ENCODE assay signal across 8 cellular contexts in genomic region chr16:720990-721764, GRCh38. TPM values are rescaled to one million over a fixed set of nuclear protein-coding genes. Genes with fewer than 3 reads are reported as not detected.
A peak's percentile ranks its signal among the peaks of the same experiment; 100 is the strongest.
DNase-seq lines count a peak whose midpoint lies in the region; ATAC-seq and TF ChIP-seq lines count a peak whose summit lies in the region.

Gene ANTKMT, plus strand, starts transcription at chr16:721146. Its CDS starts 129 bp downstream, at chr16:721275.

- peaks cover 16% of the 10 kb centered on the region for H3K4me1 Mint-ChIP-seq in activated CD4-positive, alpha-beta memory T cell treated with anti-CD3 and anti-CD28 coated beads, Interleukin-2, amount 10 ng/mL, durations not matched to agents 7 days and 5 days

- H3K36me3 ChIP-seq in BLaER1 = no peaks in the 10 kb centered on the region

- peak within 1 kb of the TSS; percentile 100 for H3K4me2 ChIP-seq in BLaER1

- H3K4me1 ChIP-seq in BLaER1 = peaks cover 91% of the 10 kb centered on the region

- no peak within 1 kb of the TSS for H3K27ac Mint-ChIP-seq in activated CD4-positive, alpha-beta memory T cell treated with anti-CD3 and anti-CD28 coated beads, Interleukin-2, amount 10 ng/mL, durations not matched to agents 7 days and 5 days

- H3K4me3 ChIP-seq in BLaER1 (peak within 1 kb of the TSS; percentile 83), lower leg skin (ENCODE audit: low read depth, poor library complexity, severe bottlenecking) (peak within 1 kb of the TSS; percentile 37)

- peak within 1 kb of the TSS; percentile 91 for H3K9ac ChIP-seq in BLaER1

- peaks cover 6% of the 10 kb centered on the region for H3K27me3 Mint-ChIP-seq in activated CD4-positive, alpha-beta memory T cell treated with anti-CD3 and anti-CD28 coated beads, Interleukin-2, amount 10 ng/mL, durations not matched to agents 7 days and 5 days

- H4K20me1 ChIP-seq in BLaER1 = peaks cover 78% of the 10 kb centered on the region

- TF ChIP-seq POLR2A in lower leg skin (IDR thresholded peaks at IDR 0.05) = no peak

- DNase-seq in NCI-H526 treated with DMSO at 0.1 percent for 48 hours (lab: John Stamatoyannopoulos, UW) (peak; percentile 30), ecto neural progenitor cell (ENCODE audit: low spot score) (peak; percentile 93), lower leg skin (ENCODE audit: low spot score in 2 of 2) (peak in 1 of 2 donors; percentile 93)
- DNase-seq in activated CD4-positive, alpha-beta memory T cell treated with anti-CD3 and anti-CD28 coated beads, Interleukin-2, amount 10 ng/mL, durations not matched to agents 7 days and 5 days = peak; percentile 77
- peak in 2 of 3 donors; percentile 35 to 57 for DNase-seq in stimulated activated CD4-positive, alpha-beta T cell treated with anti-CD3 and anti-CD28 coated beads, TNF-alpha, amount 100 ng/mL, for 1 hour (ENCODE audit: low read depth in 3 of 3, low spot score in 1 of 3)

- peaks cover 7% of the 10 kb centered on the region for H3K27me3 ChIP-seq in BLaER1

- CTCF ChIA-PET in activated CD4-positive, alpha-beta memory T cell treated with anti-CD3 and anti-CD28 coated beads, Interleukin-2, amount 10 ng/mL, durations not matched to agents 7 days and 5 days (lab: Charles Lee) = interaction anchor here (1.0 to 2.5 kb wide), 4 partner anchors 9 to 19 kb away, joined by 3 to 8 read pairs (median 4); no protein-coding TSS in a partner anchor

- no peak for TF ChIP-seq CTCF in lower leg skin (IDR thresholded peaks at IDR 0.05)

- H3K36me3 Mint-ChIP-seq in activated CD4-positive, alpha-beta memory T cell treated with anti-CD3 and anti-CD28 coated beads, Interleukin-2, amount 10 ng/mL, durations not matched to agents 7 days and 5 days (ENCODE audit: low read depth) = no peaks in the 10 kb centered on the region

- ATAC-seq in GM19035 (IDR thresholded peaks at IDR 0.05; ENCODE audit: unreplicated experiment) (peak; percentile 66), HG03280 (IDR thresholded peaks at IDR 0.05; ENCODE audit: unreplicated experiment) (peak; percentile 71)

- POLR2A ChIA-PET in activated CD4-positive, alpha-beta memory T cell treated with anti-CD3 and anti-CD28 coated beads, Interleukin-2, amount 10 ng/mL, durations not matched to agents 7 days and 5 days (lab: Charles Lee) = interaction anchor here (0.8 to 3.5 kb wide), 9 partner anchors 11 to 67 kb away, joined by 3 to 19 read pairs (median 6); partner anchors contain the start of genes CHTF18, CIAO3, JMJD8 and RPUSD1

- peak within 1 kb of the TSS; percentile 96 for H3K27ac ChIP-seq in BLaER1

- intact Hi-C loops in lower leg skin (cut with DNase I; ENCODE audit: low total_unique reads) = no loop called here

- no peaks in the 10 kb centered on the region for H3K9me3 ChIP-seq in BLaER1

- 0 to 19% methylated on average over 10 to 31 of the region's 106 CpGs for WGBS in lower leg skin, 2 donors

- H3K4me3 Mint-ChIP-seq in activated CD4-positive, alpha-beta memory T cell treated with anti-CD3 and anti-CD28 coated beads, Interleukin-2, amount 10 ng/mL, durations not matched to agents 7 days and 5 days = peak within 1 kb of the TSS; percentile 62

- H3K9me3 Mint-ChIP-seq in activated CD4-positive, alpha-beta memory T cell treated with anti-CD3 and anti-CD28 coated beads, Interleukin-2, amount 10 ng/mL, durations not matched to agents 7 days and 5 days = no peaks in the 10 kb centered on the region

RNA-seq across cellular contexts. Expression of gene ANTKMT, which starts in this region (rescaled TPM):
- total RNA-seq in activated CD4-positive, alpha-beta memory T cell treated with anti-CD3 and anti-CD28 coated beads, Interleukin-2, amount 10 ng/mL, durations not matched to agents 7 days and 5 days = 1 to 10 TPM; 8.4 to 9.3 TPM
- 10 to 100 TPM; 24.9 to 42.4 (median 32.1) TPM for total RNA-seq in lower leg skin
